8 cellular contexts compared by ENCODE assay signal in genomic region chr7:44044315-44045225, GRCh38. TPM values are rescaled to one million over a fixed set of nuclear protein-coding genes. Genes with fewer than 3 reads are reported as not detected.
DNase-seq lines count a peak whose midpoint lies in the region; ATAC-seq and TF ChIP-seq lines count a peak whose summit lies in the region.

TSS of gene DBNL (plus strand) at chr7:44044702. CDS start at chr7:44044738, 36 bp downstream.

- peak; percentile 70 for ATAC-seq in GM18907 (IDR thresholded peaks at IDR 0.05; ENCODE audit: unreplicated experiment)
- ATAC-seq in HG03139 (IDR thresholded peaks at IDR 0.05; ENCODE audit: unreplicated experiment), result peak; percentile 53

- H3K9me3 Mint-ChIP-seq in chondrocyte (ENCODE audit: low read depth), result no peaks in the 10 kb centered on the region

- peak; percentile 96 for DNase-seq in AG08396 (ENCODE audit: low spot score)
- peak; percentile 40 to 88 for DNase-seq in NCI-H446 (lab: John Stamatoyannopoulos, UW)
- DNase-seq in activated CD4-positive, alpha-beta T cell treated with anti-CD3 and anti-CD28 coated beads for 24 hours (ENCODE audit: low read depth in 2 of 2), result peak; percentile 81 to 90
- DNase-seq in chondrocyte (ENCODE audit: low spot score), result peak; percentile 99
- DNase-seq in kidney tubule cell (ENCODE audit: low spot score), result peak; percentile 92
- peak; percentile 55 to 82 for DNase-seq in stimulated activated CD4-positive, alpha-beta T cell treated with anti-CD3 and anti-CD28 coated beads, Interleukin-1b, Interleukin-23, amount 100 ng/mL, for 1 hour (ENCODE audit: low read depth in 2 of 2)

- peak; percentile 5 for TF ChIP-seq CTCF in chondrocyte (IDR thresholded peaks at IDR 0.05)

- peaks cover 35% of the 10 kb centered on the region for H3K4me1 Mint-ChIP-seq in chondrocyte (ENCODE audit: low read depth)

- no peaks in the 10 kb centered on the region for H3K27me3 Mint-ChIP-seq in chondrocyte (ENCODE audit: low read depth)

- H3K4me3 Mint-ChIP-seq in chondrocyte (ENCODE audit: unreplicated experiment), result peak within 1 kb of the TSS; percentile 81

- no peaks in the 10 kb centered on the region for H3K36me3 Mint-ChIP-seq in chondrocyte (ENCODE audit: low read depth)

- peak within 1 kb of the TSS; percentile 84 for H3K27ac Mint-ChIP-seq in chondrocyte (ENCODE audit: unreplicated experiment)

RNA-seq across cellular contexts. Expression of gene DBNL, which starts in this region (rescaled TPM):
- 95.5 to 115 TPM (median 97.1 TPM) in 3 replicates for total RNA-seq in chondrocyte

Comparison
In these comparisons a context has a peak if more than half of its experiments do, and no peak if none do; other contexts are left out.
1. Peak in every context shown above with its lines: DNase-seq and ATAC-seq.